Comparison of ENCODE assay signal across 8 cellular contexts in the genomic region with DNA sequence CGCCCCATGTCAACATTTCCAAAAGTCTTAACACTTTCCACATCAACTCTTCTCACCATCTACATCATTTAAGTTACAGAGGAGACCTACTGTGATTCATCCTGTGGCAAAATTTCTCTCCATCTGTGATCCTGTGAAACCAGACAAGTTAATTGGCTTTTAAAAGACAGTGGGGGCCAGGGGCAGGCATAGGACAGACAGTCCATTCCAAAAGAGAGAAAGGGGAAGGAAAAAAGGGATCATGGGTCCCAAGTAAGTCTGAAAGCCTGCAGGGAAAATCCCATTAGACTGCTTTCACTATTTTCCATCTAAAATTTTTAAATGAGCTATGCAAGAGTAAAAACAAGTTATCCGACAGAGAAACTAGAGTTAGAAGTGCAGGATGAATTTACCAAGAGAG.
DNase-seq lines count a peak whose midpoint lies in the region; ATAC-seq and TF ChIP-seq lines count a peak whose summit lies in the region.

No MANE protein-coding gene starts in this region.

- H4K20me1 ChIP-seq in SK-N-SH (ENCODE audit: insufficient read depth), result no peaks in the 10 kb centered on the region
- no peaks in the 10 kb centered on the region for H4K20me1 ChIP-seq in osteoblast (ENCODE audit: insufficient read depth, low read length)

- TF ChIP-seq CTCF in SK-N-SH (IDR thresholded peaks at IDR 0.05) (no peak), osteoblast (IDR thresholded peaks at IDR 0.05; ENCODE audit: extremely low read depth, low read depth, low read length) (no peak)

- peak overlapping the region; percentile 96 for H2AFZ ChIP-seq in SK-N-SH (ENCODE audit: low read depth)
- peak overlapping the region; percentile 64 for H2AFZ ChIP-seq in osteoblast (ENCODE audit: low read length)

- peaks cover 28% of the 10 kb centered on the region for H3K79me2 ChIP-seq in SK-N-SH (ENCODE audit: insufficient read depth)
- peaks cover 27% of the 10 kb centered on the region for H3K79me2 ChIP-seq in osteoblast (ENCODE audit: insufficient read depth, low read length)

- H3K9me3 ChIP-seq in SK-N-SH (no peaks in the 10 kb centered on the region), duodenal mucosa (ENCODE audit: control insufficient read depth in 1 of 2, low read length in 2 of 2) (no peaks in the 10 kb centered on the region), osteoblast (ENCODE audit: low read depth, low read length) (no peaks in the 10 kb centered on the region)

- no peak overlapping the region for H3K9ac ChIP-seq in SK-N-SH
- H3K9ac ChIP-seq in duodenal mucosa (ENCODE audit: low read depth in 1 of 2, low read length in 2 of 2), result peak overlapping the region in 1 of 2 donors; percentile 61

- ATAC-seq in SK-N-SH treated with all-trans-retinoic acid at 6 μM for 48 hours (no peak), HG02610 (IDR thresholded peaks at IDR 0.05; ENCODE audit: unreplicated experiment) (no peak)

- H3K4me3 ChIP-seq in SK-N-SH (ENCODE audit: low read depth in 2 of 2, low read length in 1 of 2) (peak overlapping the region; percentile 95), duodenal mucosa (ENCODE audit: low read depth in 1 of 2, low read length in 2 of 2) (peak overlapping the region; percentile 89 to 95), osteoblast (ENCODE audit: insufficient read depth, low read length) (peak overlapping the region; percentile 86)

- peak overlapping the region; percentile 22 to 56; a peak in 3 of 4 replicates for H3K27ac ChIP-seq in SK-N-SH (ENCODE audit: low read depth in 2 of 2, low read length in 1 of 2)
- no peak overlapping the region for H3K27ac ChIP-seq in duodenal mucosa (ENCODE audit: low read depth, low read length)
- H3K27ac ChIP-seq in osteoblast (ENCODE audit: low read depth, low read length), result peak overlapping the region; percentile 3

- POLR2A ChIA-PET in SK-N-SH (lab: Yijun Ruan, JAX), result no interaction called here

- TF ChIP-seq EP300 in SK-N-SH (IDR thresholded peaks at IDR 0.05; ENCODE audit: borderline replicate concordance in 1 of 2, low read depth in 1 of 2, low read length in 1 of 2), result no peak

- H3K4me1 ChIP-seq in SK-N-SH (ENCODE audit: control insufficient read depth in 1 of 2, insufficient read depth in 2 of 2, low read depth in 1 of 2, low read length in 1 of 2) (peaks cover 0 to 5% of the 10 kb centered on the region in 2 experiments; a peak in 3 of 4 replicates), duodenal mucosa (ENCODE audit: control insufficient read depth in 1 of 2, insufficient read depth in 2 of 2, low read length in 2 of 2) (peaks cover 0 to 16% of the 10 kb centered on the region in 2 donors), osteoblast (ENCODE audit: insufficient read depth, low read length) (peaks cover 13% of the 10 kb centered on the region)

- no peak for TF ChIP-seq RAD21 in SK-N-SH (IDR thresholded peaks at IDR 0.05; ENCODE audit: low read length)

- H3K36me3 ChIP-seq in SK-N-SH (replicated peaks in 1 of 2; ENCODE audit: control insufficient read depth in 1 of 2, insufficient read depth in 2 of 2, low read length in 1 of 2) (no peaks in the 10 kb centered on the region), duodenal mucosa (ENCODE audit: control insufficient read depth in 1 of 2, insufficient read depth in 2 of 2, low read length in 2 of 2) (no peaks in the 10 kb centered on the region), osteoblast (ENCODE audit: insufficient read depth, low read length) (no peaks in the 10 kb centered on the region)

- H3K4me2 ChIP-seq in SK-N-SH (peak overlapping the region; percentile 87; the same call in 1 of the 2 replicates), osteoblast (ENCODE audit: insufficient read depth, low read length) (peak overlapping the region; percentile 88)

- CTCF ChIA-PET in SK-N-SH (lab: Yijun Ruan, JAX), result interaction anchor here (0.9 to 3.9 kb wide), 12 partner anchors 9 to 359 kb away, joined by 3 to 25 read pairs (median 6); a partner anchor contains a TSS

- H3K27me3 ChIP-seq in SK-N-SH (ENCODE audit: insufficient read depth) (no peaks in the 10 kb centered on the region), duodenal mucosa (ENCODE audit: control insufficient read depth in 1 of 2, insufficient read depth in 2 of 2, low read length in 2 of 2) (no peaks in the 10 kb centered on the region), osteoblast (ENCODE audit: insufficient read depth, low read length) (no peaks in the 10 kb centered on the region)

- WGBS in SK-N-SH (ENCODE audit: low lambda C conversion rate), result 82% methylated on average over 2 of the region's 2 CpGs

- DNase-seq in SK-N-SH (no peak), NCI-H82 (lab: John Stamatoyannopoulos, UW) (peak; percentile 75), osteoblast (ENCODE audit: insufficient read length, low spot score, missing footprints) (no peak), cerebellum (ENCODE audit: low spot score) (no peak), NCI-H1436 (lab: John Stamatoyannopoulos, UW) (no peak)

- H3F3A ChIP-seq in SK-N-SH (replicated peaks; ENCODE audit: insufficient read depth), result peaks cover 6% of the 10 kb centered on the region

- no peaks in the 10 kb centered on the region for H3K9me2 ChIP-seq in SK-N-SH

TF ChIP-seq in SK-N-SH, 30 proteins besides CTCF, POLR2A, EP300 and RAD21:
- TF ChIP-seq, protein P1, sequence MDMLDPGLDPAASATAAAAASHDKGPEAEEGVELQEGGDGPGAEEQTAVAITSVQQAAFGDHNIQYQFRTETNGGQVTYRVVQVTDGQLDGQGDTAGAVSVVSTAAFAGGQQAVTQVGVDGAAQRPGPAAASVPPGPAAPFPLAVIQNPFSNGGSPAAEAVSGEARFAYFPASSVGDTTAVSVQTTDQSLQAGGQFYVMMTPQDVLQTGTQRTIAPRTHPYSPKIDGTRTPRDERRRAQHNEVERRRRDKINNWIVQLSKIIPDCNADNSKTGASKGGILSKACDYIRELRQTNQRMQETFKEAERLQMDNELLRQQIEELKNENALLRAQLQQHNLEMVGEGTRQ (IDR thresholded peaks at IDR 0.05; ENCODE audit: borderline replicate concordance, low read depth, low read length), result no peak
- no peak for TF ChIP-seq RXRA (IDR thresholded peaks at IDR 0.05; ENCODE audit: borderline replicate concordance, low read depth)
- TF ChIP-seq TEAD4 (IDR thresholded peaks at IDR 0.05; ENCODE audit: borderline replicate concordance, insufficient read depth), result no peak
- no peak for TF ChIP-seq FOXM1 (IDR thresholded peaks at IDR 0.05; ENCODE audit: low read depth)

TF ChIP-seq in SK-N-SH treated with all-trans-retinoic acid at 6 μM for 48 hours, 23 proteins besides CTCF, POLR2A, EP300 and RAD21 (continues in another document):
- TF ChIP-seq PPARA (CRISPR knock-in tag; IDR thresholded peaks at IDR 0.05; ENCODE audit: borderline replicate concordance) (no peak), ZNF70 (CRISPR knock-in tag; IDR thresholded peaks at IDR 0.05) (no peak), ISL1 (CRISPR knock-in tag; IDR thresholded peaks at IDR 0.05) (no peak), TOX (CRISPR knock-in tag; IDR thresholded peaks at IDR 0.05; ENCODE audit: borderline replicate concordance) (no peak), ZC3H10 (CRISPR knock-in tag; IDR thresholded peaks at IDR 0.05) (no peak), BACH2 (CRISPR knock-in tag; IDR thresholded peaks at IDR 0.05; ENCODE audit: borderline replicate concordance) (no peak), OSR1 (CRISPR knock-in tag; IDR thresholded peaks at IDR 0.05) (no peak), TCF4 (CRISPR knock-in tag; IDR thresholded peaks at IDR 0.05; ENCODE audit: borderline replicate concordance) (no peak), ESRRG (CRISPR knock-in tag; IDR thresholded peaks at IDR 0.05) (no peak), GLIS3 (CRISPR knock-in tag; IDR thresholded peaks at IDR 0.05) (no peak)
- TF ChIP-seq, protein P2, sequence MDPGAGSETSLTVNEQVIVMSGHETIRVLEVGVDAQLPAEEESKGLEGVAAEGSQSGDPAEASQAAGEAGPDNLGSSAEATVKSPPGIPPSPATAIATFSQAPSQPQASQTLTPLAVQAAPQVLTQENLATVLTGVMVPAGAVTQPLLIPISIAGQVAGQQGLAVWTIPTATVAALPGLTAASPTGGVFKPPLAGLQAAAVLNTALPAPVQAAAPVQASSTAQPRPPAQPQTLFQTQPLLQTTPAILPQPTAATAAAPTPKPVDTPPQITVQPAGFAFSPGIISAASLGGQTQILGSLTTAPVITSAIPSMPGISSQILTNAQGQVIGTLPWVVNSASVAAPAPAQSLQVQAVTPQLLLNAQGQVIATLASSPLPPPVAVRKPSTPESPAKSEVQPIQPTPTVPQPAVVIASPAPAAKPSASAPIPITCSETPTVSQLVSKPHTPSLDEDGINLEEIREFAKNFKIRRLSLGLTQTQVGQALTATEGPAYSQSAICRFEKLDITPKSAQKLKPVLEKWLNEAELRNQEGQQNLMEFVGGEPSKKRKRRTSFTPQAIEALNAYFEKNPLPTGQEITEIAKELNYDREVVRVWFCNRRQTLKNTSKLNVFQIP (CRISPR knock-in tag; IDR thresholded peaks at IDR 0.05; ENCODE audit: borderline replicate concordance, low read depth), result no peak
- TF ChIP-seq, protein P3, sequence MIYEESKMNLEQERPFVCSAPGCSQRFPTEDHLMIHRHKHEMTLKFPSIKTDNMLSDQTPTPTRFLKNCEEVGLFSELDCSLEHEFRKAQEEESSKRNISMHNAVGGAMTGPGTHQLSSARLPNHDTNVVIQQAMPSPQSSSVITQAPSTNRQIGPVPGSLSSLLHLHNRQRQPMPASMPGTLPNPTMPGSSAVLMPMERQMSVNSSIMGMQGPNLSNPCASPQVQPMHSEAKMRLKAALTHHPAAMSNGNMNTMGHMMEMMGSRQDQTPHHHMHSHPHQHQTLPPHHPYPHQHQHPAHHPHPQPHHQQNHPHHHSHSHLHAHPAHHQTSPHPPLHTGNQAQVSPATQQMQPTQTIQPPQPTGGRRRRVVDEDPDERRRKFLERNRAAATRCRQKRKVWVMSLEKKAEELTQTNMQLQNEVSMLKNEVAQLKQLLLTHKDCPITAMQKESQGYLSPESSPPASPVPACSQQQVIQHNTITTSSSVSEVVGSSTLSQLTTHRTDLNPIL (CRISPR knock-in tag; IDR thresholded peaks at IDR 0.05; ENCODE audit: low read depth), result no peak
- TF ChIP-seq, protein P4, sequence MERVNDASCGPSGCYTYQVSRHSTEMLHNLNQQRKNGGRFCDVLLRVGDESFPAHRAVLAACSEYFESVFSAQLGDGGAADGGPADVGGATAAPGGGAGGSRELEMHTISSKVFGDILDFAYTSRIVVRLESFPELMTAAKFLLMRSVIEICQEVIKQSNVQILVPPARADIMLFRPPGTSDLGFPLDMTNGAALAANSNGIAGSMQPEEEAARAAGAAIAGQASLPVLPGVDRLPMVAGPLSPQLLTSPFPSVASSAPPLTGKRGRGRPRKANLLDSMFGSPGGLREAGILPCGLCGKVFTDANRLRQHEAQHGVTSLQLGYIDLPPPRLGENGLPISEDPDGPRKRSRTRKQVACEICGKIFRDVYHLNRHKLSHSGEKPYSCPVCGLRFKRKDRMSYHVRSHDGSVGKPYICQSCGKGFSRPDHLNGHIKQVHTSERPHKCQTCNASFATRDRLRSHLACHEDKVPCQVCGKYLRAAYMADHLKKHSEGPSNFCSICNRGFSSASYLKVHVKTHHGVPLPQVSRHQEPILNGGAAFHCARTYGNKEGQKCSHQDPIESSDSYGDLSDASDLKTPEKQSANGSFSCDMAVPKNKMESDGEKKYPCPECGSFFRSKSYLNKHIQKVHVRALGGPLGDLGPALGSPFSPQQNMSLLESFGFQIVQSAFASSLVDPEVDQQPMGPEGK (CRISPR knock-in tag; IDR thresholded peaks at IDR 0.05; ENCODE audit: borderline replicate concordance), result no peak
